In genomic region chr4:104494822-104495559, GRCh38 we compare ENCODE assay signal across 1 cellular context.
TF ChIP-seq lines count a peak whose summit lies in the region.

CXXC4 (minus strand) TSS chr4:104494894; CDS start chr4:104491802, 3,092 bp downstream.

TF ChIP-seq in GM12878, 131 proteins besides CTCF, POLR2A, EP300 and RAD21 (continued from another document and continues in another):
- TF ChIP-seq BCLAF1 (IDR thresholded peaks at IDR 0.05) = no peak
- TF ChIP-seq YBX1 (IDR thresholded peaks at IDR 0.05) = no peak
- no peak for TF ChIP-seq PRDM15 (CRISPR knock-in tag; IDR thresholded peaks at IDR 0.05)
- no peak for TF ChIP-seq BRCA1 (IDR thresholded peaks at IDR 0.05; ENCODE audit: low read depth, low read length)
- no peak for TF ChIP-seq CEBPZ (IDR thresholded peaks at IDR 0.05; ENCODE audit: low read depth, low read length)
- TF ChIP-seq KDM1A (IDR thresholded peaks at IDR 0.05; ENCODE audit: borderline replicate concordance) = no peak
- TF ChIP-seq PAX5 (IDR thresholded peaks at IDR 0.05; ENCODE audit: borderline replicate concordance, low read depth, low read length) = peak; percentile 59; the same call in 1 of the 2 replicates
- no peak for TF ChIP-seq BACH1 (IDR thresholded peaks at IDR 0.05; ENCODE audit: borderline replicate concordance)
- peak; percentile 69; the same call in 2 of the 3 replicates for TF ChIP-seq POU2F2 (IDR thresholded peaks at IDR 0.05; ENCODE audit: borderline replicate concordance, low read depth, low read length)
- TF ChIP-seq, protein P1, sequence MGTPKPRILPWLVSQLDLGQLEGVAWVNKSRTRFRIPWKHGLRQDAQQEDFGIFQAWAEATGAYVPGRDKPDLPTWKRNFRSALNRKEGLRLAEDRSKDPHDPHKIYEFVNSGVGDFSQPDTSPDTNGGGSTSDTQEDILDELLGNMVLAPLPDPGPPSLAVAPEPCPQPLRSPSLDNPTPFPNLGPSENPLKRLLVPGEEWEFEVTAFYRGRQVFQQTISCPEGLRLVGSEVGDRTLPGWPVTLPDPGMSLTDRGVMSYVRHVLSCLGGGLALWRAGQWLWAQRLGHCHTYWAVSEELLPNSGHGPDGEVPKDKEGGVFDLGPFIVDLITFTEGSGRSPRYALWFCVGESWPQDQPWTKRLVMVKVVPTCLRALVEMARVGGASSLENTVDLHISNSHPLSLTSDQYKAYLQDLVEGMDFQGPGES (IDR thresholded peaks at IDR 0.05) = no peak
- TF ChIP-seq MTA2 (IDR thresholded peaks at IDR 0.05; ENCODE audit: low read depth) = peak; percentile 58; the same call in 1 of the 2 replicates
- no peak for TF ChIP-seq SMARCA5 (IDR thresholded peaks at IDR 0.05)
- no peak for TF ChIP-seq SREBF2 (IDR thresholded peaks at IDR 0.05; ENCODE audit: low read length)
- no peak for TF ChIP-seq ZNF622 (IDR thresholded peaks at IDR 0.05)
- TF ChIP-seq ZBED1 (IDR thresholded peaks at IDR 0.05; ENCODE audit: borderline replicate concordance) = peak; percentile 73; the same call in 1 of the 2 replicates
- no peak for TF ChIP-seq GABPA (IDR thresholded peaks at IDR 0.05; ENCODE audit: low read depth)
- peak; percentile 58 for TF ChIP-seq BCL3 (IDR thresholded peaks at IDR 0.05; ENCODE audit: borderline replicate concordance, insufficient read depth, low read depth, low read length, poor library complexity, severe bottlenecking)
- no peak for TF ChIP-seq HCFC1 (IDR thresholded peaks at IDR 0.05; ENCODE audit: low read length)
- peak; percentile 62; the same call in 1 of the 2 replicates for TF ChIP-seq CREB1 (IDR thresholded peaks at IDR 0.05; ENCODE audit: low read depth)
- TF ChIP-seq, protein P2, sequence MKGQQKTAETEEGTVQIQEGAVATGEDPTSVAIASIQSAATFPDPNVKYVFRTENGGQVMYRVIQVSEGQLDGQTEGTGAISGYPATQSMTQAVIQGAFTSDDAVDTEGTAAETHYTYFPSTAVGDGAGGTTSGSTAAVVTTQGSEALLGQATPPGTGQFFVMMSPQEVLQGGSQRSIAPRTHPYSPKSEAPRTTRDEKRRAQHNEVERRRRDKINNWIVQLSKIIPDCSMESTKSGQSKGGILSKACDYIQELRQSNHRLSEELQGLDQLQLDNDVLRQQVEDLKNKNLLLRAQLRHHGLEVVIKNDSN (IDR thresholded peaks at IDR 0.05; ENCODE audit: borderline replicate concordance, extremely low read length, insufficient read depth, low read depth, low read length) = no peak
- TF ChIP-seq ZNF24 (IDR thresholded peaks at IDR 0.05) = 0 out of 2 replicates have a peak, but pooled peaks have one; percentile 25
- TF ChIP-seq CBX5 (IDR thresholded peaks at IDR 0.05; ENCODE audit: low read depth) = peak; percentile 86; the same call in 1 of the 2 replicates
- TF ChIP-seq IKZF1 (conservative IDR thresholded peaks at IDR 0.05) = peak; percentile 67
- 0 out of 2 replicates have a peak, but pooled peaks have one; percentile 43 for TF ChIP-seq ATF7 (IDR thresholded peaks at IDR 0.05; ENCODE audit: low read depth)
- TF ChIP-seq MYC (IDR thresholded peaks at IDR 0.05; ENCODE audit: insufficient read depth, insufficient read length, insufficient replicate concordance, low read length, severe bottlenecking) = no peak
- TF ChIP-seq, protein P3, sequence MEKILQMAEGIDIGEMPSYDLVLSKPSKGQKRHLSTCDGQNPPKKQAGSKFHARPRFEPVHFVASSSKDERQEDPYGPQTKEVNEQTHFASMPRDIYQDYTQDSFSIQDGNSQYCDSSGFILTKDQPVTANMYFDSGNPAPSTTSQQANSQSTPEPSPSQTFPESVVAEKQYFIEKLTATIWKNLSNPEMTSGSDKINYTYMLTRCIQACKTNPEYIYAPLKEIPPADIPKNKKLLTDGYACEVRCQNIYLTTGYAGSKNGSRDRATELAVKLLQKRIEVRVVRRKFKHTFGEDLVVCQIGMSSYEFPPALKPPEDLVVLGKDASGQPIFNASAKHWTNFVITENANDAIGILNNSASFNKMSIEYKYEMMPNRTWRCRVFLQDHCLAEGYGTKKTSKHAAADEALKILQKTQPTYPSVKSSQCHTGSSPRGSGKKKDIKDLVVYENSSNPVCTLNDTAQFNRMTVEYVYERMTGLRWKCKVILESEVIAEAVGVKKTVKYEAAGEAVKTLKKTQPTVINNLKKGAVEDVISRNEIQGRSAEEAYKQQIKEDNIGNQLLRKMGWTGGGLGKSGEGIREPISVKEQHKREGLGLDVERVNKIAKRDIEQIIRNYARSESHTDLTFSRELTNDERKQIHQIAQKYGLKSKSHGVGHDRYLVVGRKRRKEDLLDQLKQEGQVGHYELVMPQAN (conservative IDR thresholded peaks at IDR 0.05) = peak; percentile 46; the same call in 1 of the 2 replicates
- no peak for TF ChIP-seq NR2C2 (IDR thresholded peaks at IDR 0.05; ENCODE audit: borderline replicate concordance, control insufficient read depth, insufficient read length, low read depth)
- no peak for TF ChIP-seq JUND (IDR thresholded peaks at IDR 0.05; ENCODE audit: low read depth, low read length)
- TF ChIP-seq, protein P4, sequence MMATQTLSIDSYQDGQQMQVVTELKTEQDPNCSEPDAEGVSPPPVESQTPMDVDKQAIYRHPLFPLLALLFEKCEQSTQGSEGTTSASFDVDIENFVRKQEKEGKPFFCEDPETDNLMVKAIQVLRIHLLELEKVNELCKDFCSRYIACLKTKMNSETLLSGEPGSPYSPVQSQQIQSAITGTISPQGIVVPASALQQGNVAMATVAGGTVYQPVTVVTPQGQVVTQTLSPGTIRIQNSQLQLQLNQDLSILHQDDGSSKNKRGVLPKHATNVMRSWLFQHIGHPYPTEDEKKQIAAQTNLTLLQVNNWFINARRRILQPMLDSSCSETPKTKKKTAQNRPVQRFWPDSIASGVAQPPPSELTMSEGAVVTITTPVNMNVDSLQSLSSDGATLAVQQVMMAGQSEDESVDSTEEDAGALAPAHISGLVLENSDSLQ (IDR thresholded peaks at IDR 0.05) = no peak
- TF ChIP-seq FOS (IDR thresholded peaks at IDR 0.05; ENCODE audit: borderline replicate concordance, extremely low read depth, insufficient read length) = no peak
- no peak for TF ChIP-seq SMC3 (IDR thresholded peaks at IDR 0.05; ENCODE audit: borderline replicate concordance, low read length)
- TF ChIP-seq TCF3 (IDR thresholded peaks at IDR 0.05; ENCODE audit: borderline replicate concordance, insufficient read depth, low read depth, low read length) = peak; percentile 51; the same call in 1 of the 2 replicates
- 0 out of 2 replicates have a peak, but pooled peaks have one; percentile 41 for TF ChIP-seq RELB (IDR thresholded peaks at IDR 0.05; ENCODE audit: low read depth)
- TF ChIP-seq TBL1XR1 (IDR thresholded peaks at IDR 0.05; ENCODE audit: low read depth, low read length) = peak; percentile 79
- TF ChIP-seq ZNF207 (IDR thresholded peaks at IDR 0.05; ENCODE audit: borderline replicate concordance) = no peak
- TF ChIP-seq MTA3 (IDR thresholded peaks at IDR 0.05; ENCODE audit: borderline replicate concordance, low read length) = no peak; the same call in 1 of the 2 replicates
- no peak for TF ChIP-seq ZZZ3 (IDR thresholded peaks at IDR 0.05; ENCODE audit: control insufficient read depth, insufficient read length, low read depth)
- TF ChIP-seq, protein P5, sequence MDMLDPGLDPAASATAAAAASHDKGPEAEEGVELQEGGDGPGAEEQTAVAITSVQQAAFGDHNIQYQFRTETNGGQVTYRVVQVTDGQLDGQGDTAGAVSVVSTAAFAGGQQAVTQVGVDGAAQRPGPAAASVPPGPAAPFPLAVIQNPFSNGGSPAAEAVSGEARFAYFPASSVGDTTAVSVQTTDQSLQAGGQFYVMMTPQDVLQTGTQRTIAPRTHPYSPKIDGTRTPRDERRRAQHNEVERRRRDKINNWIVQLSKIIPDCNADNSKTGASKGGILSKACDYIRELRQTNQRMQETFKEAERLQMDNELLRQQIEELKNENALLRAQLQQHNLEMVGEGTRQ (IDR thresholded peaks at IDR 0.05; ENCODE audit: borderline replicate concordance, low read depth, low read length) = no peak
- no peak for TF ChIP-seq EZH2 (IDR thresholded peaks at IDR 0.05; ENCODE audit: borderline replicate concordance, control insufficient read depth, low read depth, low read length)
- TF ChIP-seq RELA (IDR thresholded peaks at IDR 0.05; ENCODE audit: borderline replicate concordance, partially characterized antibody) = no peak
- no peak for TF ChIP-seq NRF1 (conservative IDR thresholded peaks at IDR 0.05; ENCODE audit: low read depth, low read length)
- TF ChIP-seq SRF (IDR thresholded peaks at IDR 0.05; ENCODE audit: low read depth in 2 of 2, low read length in 2 of 2) = no peak
